29 cellular contexts compared by ENCODE assay signal in genomic region chr3:4948395-4948794, GRCh38. TPM values are rescaled to one million over a fixed set of nuclear protein-coding genes. Genes with fewer than 3 reads are reported as not detected.
DNase-seq lines count a peak whose midpoint lies in the region; ATAC-seq, FAIRE-seq and TF ChIP-seq lines count a peak whose summit lies in the region.
"Had no signal": no experiment of that assay in that cellular context is flagged by ENCODE, and none has a peak within 500 bp of the region (broad histone marks: within the 10 kb centered on the region; RNA-seq: fewer than 3 reads in every experiment).

No MANE protein-coding gene starts in this region.

- no peaks in the 10 kb centered on the region for H4K20me1 ChIP-seq in astrocyte (ENCODE audit: insufficient read depth, low read length)

- H3K27me3 ChIP-seq in left ventricle myocardium inferior (ENCODE audit: low read depth) (no peaks in the 10 kb centered on the region), astrocyte (ENCODE audit: insufficient read depth, low read length) (no peaks in the 10 kb centered on the region)
- H3K27me3 ChIP-seq: BE2C, right lobe of liver, stomach, transverse colon had no signal

- no peaks in the 10 kb centered on the region for H3K27me3 Mint-ChIP-seq in astrocyte (ENCODE audit: low read depth, unreplicated experiment)
- H3K27me3 Mint-ChIP-seq: activated B cell treated with CpG ODN at 0.5 μM for 24 hours had no signal

- H3K79me2 ChIP-seq in astrocyte (ENCODE audit: insufficient read depth, low read length), result no peaks in the 10 kb centered on the region
- H3K79me2 ChIP-seq: parathyroid adenoma had no signal

- no peak for DNase-seq in Right ventricle myocardium superior
- DNase-seq in left ventricle myocardium inferior, result no peak
- peak; percentile 41 for DNase-seq in astrocyte (ENCODE audit: low read depth)
- DNase-seq in fibroblast of the aortic adventitia (ENCODE audit: low read depth), result peak; percentile 28
- DNase-seq in cerebellar nuclear complex (lab: John Stamatoyannopoulos, UW), result no peak
- no peak for DNase-seq in NCI-H524 treated with DMSO at 0.1 percent for 48 hours (lab: John Stamatoyannopoulos, UW)
- no peak for DNase-seq in HuH-7 (ENCODE audit: low spot score)
- DNase-seq: activated B cell treated with CpG ODN at 0.5 μM for 24 hours; BE2C; DMS79; effector CD8-positive, alpha-beta T cell; erythroblast; Kasumi-1; NCI-H1048; NCI-H1694 treated with DMSO at 0.1 percent for 48 hours; NCI-H774; nephron progenitor cell; right lobe of liver; stimulated activated CD4-positive, alpha-beta T cell treated with anti-CD3 and anti-CD28 coated beads, Interleukin-15, amount 100 ng/mL, for 24 hours; stomach; T1000; transverse colon had no signal

- TF ChIP-seq CTCF in left ventricle myocardium inferior (IDR thresholded peaks at IDR 0.05; ENCODE audit: borderline replicate concordance), result no peak
- no peak for TF ChIP-seq CTCF in astrocyte (IDR thresholded peaks at IDR 0.05; ENCODE audit: insufficient read depth, low read depth, low read length)
- TF ChIP-seq CTCF in fibroblast of the aortic adventitia (IDR thresholded peaks at IDR 0.05; ENCODE audit: insufficient read depth, low read length), result no peak

- H3K27ac ChIP-seq in left ventricle myocardium inferior (replicated peaks), result no peak overlapping the region
- H3K27ac ChIP-seq in astrocyte (ENCODE audit: low read depth, low read length), result no peak overlapping the region
- H3K27ac ChIP-seq: parathyroid adenoma, right lobe of liver, transverse colon had no signal

- intact Hi-C loops in Right ventricle myocardium superior (cut with DNase I) (no loop called here), left ventricle myocardium inferior (cut with micrococcal nuclease) (no loop called here)

- H3K27ac Mint-ChIP-seq in astrocyte (ENCODE audit: unreplicated experiment), result peak overlapping the region; percentile 27
- H3K27ac Mint-ChIP-seq: activated B cell treated with CpG ODN at 0.5 μM for 24 hours; activated naive CD4-positive, alpha-beta T cell treated with anti-CD3 and anti-CD28 coated beads, Interleukin-2, amount 50 U/mL, for 72 hours; activated T-helper 1 cell treated with anti-CD3 and anti-CD28 coated beads, Interleukin-12 subunit alpha, Interleukin-12 subunit beta, Interleukin-2, Interleukin-4 antibody, amounts not matched to agents 30 ng/mL and 10 ng/mL and 1 ng/mL, durations not matched to agents 14 hours and 24 hours and 36 hours; nephron progenitor cell had no signal

- H3K36me3 ChIP-seq in left ventricle myocardium inferior (no peaks in the 10 kb centered on the region), astrocyte (ENCODE audit: insufficient read depth, low read length) (no peaks in the 10 kb centered on the region)
- H3K36me3 ChIP-seq: BE2C, right lobe of liver, stomach, transverse colon had no signal

- no peak overlapping the region for H3K9ac ChIP-seq in astrocyte (ENCODE audit: low read length)
- H3K9ac ChIP-seq: parathyroid adenoma had no signal

- H3K9me3 ChIP-seq in left ventricle myocardium inferior (replicated peaks), result no peaks in the 10 kb centered on the region
- H3K9me3 ChIP-seq in astrocyte (ENCODE audit: insufficient read depth, low read depth, low read length), result no peaks in the 10 kb centered on the region
- H3K9me3 ChIP-seq: BE2C, right lobe of liver, stomach, transverse colon had no signal

- H3K4me2 ChIP-seq in astrocyte (ENCODE audit: low read length), result no peak overlapping the region

- no peak overlapping the region for H3K4me3 ChIP-seq in left ventricle myocardium inferior
- H3K4me3 ChIP-seq in astrocyte (ENCODE audit: insufficient read depth, low read depth, low read length), result no peak overlapping the region
- no peak overlapping the region for H3K4me3 ChIP-seq in fibroblast of the aortic adventitia (ENCODE audit: low read depth, low read length)
- H3K4me3 ChIP-seq: right lobe of liver, stomach, transverse colon had no signal

- H2AFZ ChIP-seq in astrocyte (ENCODE audit: low read depth, low read length), result no peak overlapping the region
- H2AFZ ChIP-seq: parathyroid adenoma had no signal

- peak; percentile 74 for ATAC-seq in Right ventricle myocardium superior (ENCODE audit: poor library complexity)
- no peak for ATAC-seq in HG03378 (IDR thresholded peaks at IDR 0.05; ENCODE audit: unreplicated experiment)
- ATAC-seq: activated naive CD4-positive, alpha-beta T cell treated with anti-CD3 and anti-CD28 coated beads, Interleukin-2, amount 50 U/mL, for 72 hours; right lobe of liver had no signal

- FAIRE-seq in astrocyte (lab: Jason Lieb, UNC), result no peak
- FAIRE-seq: A204.1, colon, keratinocyte had no signal

- H3K9me3 Mint-ChIP-seq in astrocyte (ENCODE audit: unreplicated experiment), result no peaks in the 10 kb centered on the region
- H3K9me3 Mint-ChIP-seq: activated B cell treated with CpG ODN at 0.5 μM for 24 hours; activated naive CD4-positive, alpha-beta T cell treated with anti-CD3 and anti-CD28 coated beads, Interleukin-2, amount 50 U/mL, for 72 hours; nephron progenitor cell had no signal

- no peaks in the 10 kb centered on the region for H3K36me3 Mint-ChIP-seq in astrocyte (ENCODE audit: low read depth, unreplicated experiment)
- H3K36me3 Mint-ChIP-seq: activated naive CD4-positive, alpha-beta T cell treated with anti-CD3 and anti-CD28 coated beads, Interleukin-2, amount 50 U/mL, for 72 hours had no signal

- H3K4me1 ChIP-seq in left ventricle myocardium inferior (peaks cover 16% of the 10 kb centered on the region), astrocyte (ENCODE audit: insufficient read depth, low read length) (peaks cover 3% of the 10 kb centered on the region)
- H3K4me1 ChIP-seq: BE2C, right lobe of liver, transverse colon had no signal

- no peak overlapping the region for H3K4me3 Mint-ChIP-seq in astrocyte (ENCODE audit: unreplicated experiment)
- H3K4me3 Mint-ChIP-seq: activated B cell treated with CpG ODN at 0.5 μM for 24 hours; activated T-helper 1 cell treated with anti-CD3 and anti-CD28 coated beads, Interleukin-12 subunit alpha, Interleukin-12 subunit beta, Interleukin-2, Interleukin-4 antibody, amounts not matched to agents 30 ng/mL and 10 ng/mL and 1 ng/mL, durations not matched to agents 14 hours and 24 hours and 36 hours; nephron progenitor cell had no signal

- peaks cover 2% of the 10 kb centered on the region for H3K4me1 Mint-ChIP-seq in astrocyte (ENCODE audit: low read depth, unreplicated experiment)
- H3K4me1 Mint-ChIP-seq: activated B cell treated with CpG ODN at 0.5 μM for 24 hours, nephron progenitor cell had no signal

RNA-seq across cellular contexts. Expression of gene BHLHE40, which starts 30.8 kb away (rescaled TPM):
- total RNA-seq in Right ventricle myocardium superior, result 22.8 TPM
- total RNA-seq in left ventricle myocardium inferior, result 33.9 TPM
- 156 and 185 TPM in 2 replicates for total RNA-seq in astrocyte
- total RNA-seq in fibroblast of the aortic adventitia (ENCODE audit: low replicate concordance), result 22.9 and 36.1 TPM in 2 replicates

Comparison
In these comparisons a context has a peak if more than half of its experiments do, and no peak if none do; other contexts are left out.
1. DNase-seq: peak in astrocyte (single experiment) and fibroblast of the aortic adventitia (single experiment); none in Right ventricle myocardium superior (single experiment), left ventricle myocardium inferior (single experiment), cerebellar nuclear complex (0 of 2), NCI-H524 treated with DMSO at 0.1 percent for 48 hours (single experiment) and HuH-7 (single experiment).